In the genomic region with DNA sequence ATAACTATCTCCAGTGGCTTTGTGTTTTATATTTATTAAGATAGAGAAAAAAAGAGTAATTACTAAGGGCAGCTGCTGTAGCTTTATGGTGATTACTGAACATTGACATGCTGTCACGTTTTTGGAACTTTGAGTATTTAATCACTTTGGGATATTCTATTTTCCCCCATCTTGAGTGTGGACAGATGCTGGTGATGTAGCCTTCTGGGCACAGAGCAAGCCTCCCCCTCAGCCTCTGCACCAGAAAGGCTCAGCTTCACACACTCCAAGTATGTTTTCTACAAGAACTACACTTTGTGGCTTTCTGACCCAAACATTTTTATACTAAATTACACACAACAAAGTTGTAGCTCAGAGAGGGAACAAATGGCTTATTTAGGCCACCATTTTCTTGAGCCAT, we compare ENCODE assay signal across 15 cellular contexts. TPM values are rescaled to one million over a fixed set of nuclear protein-coding genes. Genes with fewer than 3 reads are reported as not detected.
DNase-seq lines count a peak whose midpoint lies in the region; ATAC-seq, FAIRE-seq and TF ChIP-seq lines count a peak whose summit lies in the region.
"Had no signal": no experiment of that assay in that cellular context is flagged by ENCODE, and none has a peak within 500 bp of the region (broad histone marks: within the 10 kb centered on the region; RNA-seq: fewer than 3 reads in every experiment).

No MANE protein-coding gene starts in this region.

- peaks cover 1% of the 10 kb centered on the region for H3K27me3 Mint-ChIP-seq in activated CD4-positive, alpha-beta memory T cell treated with anti-CD3 and anti-CD28 coated beads, Interleukin-2, amount 10 ng/mL, durations not matched to agents 7 days and 5 days

- intact Hi-C loops in vagina (cut with DNase I) (no loop called here), thyroid gland (cut with DNase I) (no loop called here), sciatic nerve (cut with DNase I) (no loop called here)

- CTCF ChIA-PET in activated CD4-positive, alpha-beta memory T cell treated with anti-CD3 and anti-CD28 coated beads, Interleukin-2, amount 10 ng/mL, durations not matched to agents 7 days and 5 days (lab: Charles Lee): interaction anchor here (1.1 to 1.7 kb wide), 5 partner anchors 10 to 66 kb away, joined by 3 to 5 read pairs (median 3); no protein-coding TSS in a partner anchor

- peak overlapping the region; percentile 54 to 100 (median 98); a peak in 21 of 22 replicates for H3K27ac ChIP-seq in BLaER1 treated with 17β-estradiol and CSF1 and Interleukin-3, amounts not matched to agents 10 nM and 100 nM
- peak overlapping the region; percentile 13 to 26 for H3K27ac ChIP-seq in mucosa of rectum (ENCODE audit: low read depth in 2 of 2, low read length in 2 of 2)
- H3K27ac ChIP-seq in vagina: no peak overlapping the region
- no peak overlapping the region for H3K27ac ChIP-seq in thyroid gland
- H3K27ac ChIP-seq: VCaP had no signal

- H3K4me3 Mint-ChIP-seq in activated CD4-positive, alpha-beta memory T cell treated with anti-CD3 and anti-CD28 coated beads, Interleukin-2, amount 10 ng/mL, durations not matched to agents 7 days and 5 days: peak overlapping the region; percentile 98

- peaks cover 37% of the 10 kb centered on the region for H3K36me3 Mint-ChIP-seq in activated CD4-positive, alpha-beta memory T cell treated with anti-CD3 and anti-CD28 coated beads, Interleukin-2, amount 10 ng/mL, durations not matched to agents 7 days and 5 days (ENCODE audit: low read depth)

- H3K27ac Mint-ChIP-seq in activated CD4-positive, alpha-beta memory T cell treated with anti-CD3 and anti-CD28 coated beads, Interleukin-2, amount 10 ng/mL, durations not matched to agents 7 days and 5 days: peak overlapping the region; percentile 97

- peak overlapping the region; percentile 71 to 99 (median 92) for H3K9ac ChIP-seq in BLaER1 treated with 17β-estradiol and CSF1 and Interleukin-3, amounts not matched to agents 10 nM and 100 nM
- H3K9ac ChIP-seq in mucosa of rectum (ENCODE audit: low read depth in 1 of 2, low read length in 2 of 2): no peak overlapping the region

- no peaks in the 10 kb centered on the region for H3K9me3 Mint-ChIP-seq in activated CD4-positive, alpha-beta memory T cell treated with anti-CD3 and anti-CD28 coated beads, Interleukin-2, amount 10 ng/mL, durations not matched to agents 7 days and 5 days

- no peaks in the 10 kb centered on the region for H3K9me3 ChIP-seq in BLaER1 treated with 17β-estradiol and CSF1 and Interleukin-3, amounts not matched to agents 10 nM and 100 nM (replicated peaks in 1 of 11)
- H3K9me3 ChIP-seq in mucosa of rectum (ENCODE audit: control insufficient read depth in 2 of 2, low read length in 2 of 2) (no peaks in the 10 kb centered on the region), vagina (no peaks in the 10 kb centered on the region), thyroid gland (no peaks in the 10 kb centered on the region)

- FAIRE-seq in GM12892 (lab: Jason Lieb, UNC): peak; percentile 33
- FAIRE-seq: colon, kidney had no signal

- TF ChIP-seq CTCF in vagina (IDR thresholded peaks at IDR 0.05): no peak
- no peak for TF ChIP-seq CTCF in thyroid gland (IDR thresholded peaks at IDR 0.05)

- peak overlapping the region; percentile 42 to 90 (median 73); a peak in 19 of 20 replicates for H3K4me3 ChIP-seq in BLaER1 treated with 17β-estradiol and CSF1 and Interleukin-3, amounts not matched to agents 10 nM and 100 nM
- H3K4me3 ChIP-seq in mucosa of rectum (ENCODE audit: low read length in 2 of 2): peak overlapping the region in 1 of 2 donors; percentile 66
- H3K4me3 ChIP-seq in vagina: peak overlapping the region in 1 of 2 donors; percentile 28
- H3K4me3 ChIP-seq in thyroid gland (replicated peaks in 1 of 3): no peak overlapping the region

- H3K4me1 Mint-ChIP-seq in activated CD4-positive, alpha-beta memory T cell treated with anti-CD3 and anti-CD28 coated beads, Interleukin-2, amount 10 ng/mL, durations not matched to agents 7 days and 5 days: peaks cover 65% of the 10 kb centered on the region

- peaks cover 0 to 34% (median 21%) of the 10 kb centered on the region in 11 experiments; a peak in 10 of 22 replicates for H4K20me1 ChIP-seq in BLaER1 treated with 17β-estradiol and CSF1 and Interleukin-3, amounts not matched to agents 10 nM and 100 nM

- TF ChIP-seq POLR2A in GM12892 (IDR thresholded peaks at IDR 0.05; ENCODE audit: low read depth, low read length): no peak
- TF ChIP-seq POLR2A in vagina (IDR thresholded peaks at IDR 0.05): no peak
- no peak for TF ChIP-seq POLR2A in thyroid gland (IDR thresholded peaks at IDR 0.05)

- WGBS in thyroid gland, 2 donors: 46 to 60% methylated on average over 1 of the region's 1 CpG

- POLR2A ChIA-PET in activated CD4-positive, alpha-beta memory T cell treated with anti-CD3 and anti-CD28 coated beads, Interleukin-2, amount 10 ng/mL, durations not matched to agents 7 days and 5 days (lab: Charles Lee): interaction anchor here (0.7 to 4.5 kb wide), 10 partner anchors 10 to 271 kb away, joined by 3 to 37 read pairs (median 5); partner anchors contain the start of genes HMGB1 and USPL1

- no peak for ATAC-seq in sciatic nerve

- 0 out of 22 replicates have a peak, but pooled peaks cover 0 to 5% (median 0%) of the 10 kb centered on the region in 11 experiments for H3K27me3 ChIP-seq in BLaER1 treated with 17β-estradiol and CSF1 and Interleukin-3, amounts not matched to agents 10 nM and 100 nM
- H3K27me3 ChIP-seq in mucosa of rectum (ENCODE audit: control insufficient read depth in 2 of 2, insufficient read depth in 2 of 2, low read length in 2 of 2) (no peaks in the 10 kb centered on the region), vagina (no peaks in the 10 kb centered on the region), thyroid gland (no peaks in the 10 kb centered on the region)

- H3K4me2 ChIP-seq in BLaER1 treated with 17β-estradiol and CSF1 and Interleukin-3, amounts not matched to agents 10 nM and 100 nM: peak overlapping the region; percentile 74 to 99 (median 97)

- H3K36me3 ChIP-seq in BLaER1 treated with 17β-estradiol and CSF1 and Interleukin-3, amounts not matched to agents 10 nM and 100 nM: peaks cover 0 to 54% (median 35%) of the 10 kb centered on the region in 11 experiments; a peak in 14 of 22 replicates
- H3K36me3 ChIP-seq in mucosa of rectum (ENCODE audit: control insufficient read depth in 2 of 2, insufficient read depth in 2 of 2, low read length in 2 of 2) (no peaks in the 10 kb centered on the region), vagina (no peaks in the 10 kb centered on the region), thyroid gland (no peaks in the 10 kb centered on the region)

- no peak for DNase-seq in GM12892 (ENCODE audit: insufficient read length)
- no peak for DNase-seq in activated CD4-positive, alpha-beta memory T cell treated with anti-CD3 and anti-CD28 coated beads, Interleukin-2, amount 10 ng/mL, durations not matched to agents 7 days and 5 days
- no peak for DNase-seq in NCI-H2171 (lab: John Stamatoyannopoulos, UW)
- no peak for DNase-seq in vagina (ENCODE audit: extremely low spot score in 2 of 2)
- no peak for DNase-seq in thyroid gland
- DNase-seq in sciatic nerve (ENCODE audit: low spot score): no peak
- DNase-seq: activated gamma-delta T cell treated with Interleukin-2 at 50 U/mL for 16 hours; GOT3; kidney; NCI-H146; stimulated activated CD4-positive, alpha-beta T cell treated with anti-CD3 and anti-CD28 coated beads, Interleukin-15, amount 100 ng/mL, for 24 hours had no signal

- peaks cover 61 to 95% (median 78%) of the 10 kb centered on the region in 10 experiments for H3K4me1 ChIP-seq in BLaER1 treated with 17β-estradiol and CSF1 and Interleukin-3, amounts not matched to agents 10 nM and 100 nM
- H3K4me1 ChIP-seq in mucosa of rectum (ENCODE audit: control insufficient read depth in 2 of 2, insufficient read depth in 2 of 2, low read length in 2 of 2): peaks cover 3 to 5% of the 10 kb centered on the region in 2 donors
- H3K4me1 ChIP-seq in vagina: peaks cover 7% of the 10 kb centered on the region
- no peaks in the 10 kb centered on the region for H3K4me1 ChIP-seq in thyroid gland

RNA-seq across cellular contexts. Expression of gene ALOX5AP, which starts 1.1 kb away (rescaled TPM):
- 22.0 TPM for polyA plus RNA-seq in GM12892 (2012; ENCODE audit: missing spikeins)
- total RNA-seq in activated CD4-positive, alpha-beta memory T cell treated with anti-CD3 and anti-CD28 coated beads, Interleukin-2, amount 10 ng/mL, durations not matched to agents 7 days and 5 days: 100 to 1,000 TPM; 230 to 238 TPM
- total RNA-seq in vagina (33.6 TPM), thyroid gland (10 to 100 TPM in 1 of 4 donors, 1 to 10 TPM in 3; 3.6 to 13.4 (median 6.1) TPM), sciatic nerve (21.8 TPM)

Comparison
In these comparisons a context has a peak if more than half of its experiments do, and no peak if none do; other contexts are left out.
1. H3K27ac ChIP-seq: peak in BLaER1 treated with 17β-estradiol and CSF1 and Interleukin-3, amounts not matched to agents 10 nM and 100 nM (11 of 11) and mucosa of rectum (2 of 2); none in vagina (single experiment) and thyroid gland (0 of 3).
2. H3K4me3 ChIP-seq: peak in BLaER1 treated with 17β-estradiol and CSF1 and Interleukin-3, amounts not matched to agents 10 nM and 100 nM (10 of 10); none in thyroid gland (0 of 3).
3. H3K9ac ChIP-seq: peak in BLaER1 treated with 17β-estradiol and CSF1 and Interleukin-3, amounts not matched to agents 10 nM and 100 nM (11 of 11); none in mucosa of rectum (0 of 2).